Comparison of ENCODE assay signal across 11 cellular contexts in genomic region chr1:6162773-6163172, GRCh38. TPM values are rescaled to one million over a fixed set of nuclear protein-coding genes. Genes with fewer than 3 reads are reported as not detected.
DNase-seq lines count a peak whose midpoint lies in the region; ATAC-seq and TF ChIP-seq lines count a peak whose summit lies in the region.
"Had no signal": no experiment of that assay in that cellular context is flagged by ENCODE, and none has a peak within 500 bp of the region (broad histone marks: within the 10 kb centered on the region; RNA-seq: fewer than 3 reads in every experiment).

No MANE protein-coding gene starts in this region.

- H3K36me3 ChIP-seq in naive thymus-derived CD4-positive, alpha-beta T cell (ENCODE audit: control insufficient read depth in 2 of 3, insufficient read depth in 3 of 3, low read length in 3 of 3), result no peaks in the 10 kb centered on the region
- H3K36me3 ChIP-seq: MG63 had no signal

- no peak overlapping the region for H3K27ac Mint-ChIP-seq in naive thymus-derived CD4-positive, alpha-beta T cell
- H3K27ac Mint-ChIP-seq: dendritic cell treated with granulocyte-macrophage colony-stimulating factor and Interleukin-4, amounts not matched to agents 40 ng/mL and 50 ng/mL, for 4 days had no signal

- H3K4me3 ChIP-seq in dorsolateral prefrontal cortex, result peak overlapping the region in 14 of 59 donors; percentile 1 to 27 (median 12)
- H3K4me3 ChIP-seq in naive thymus-derived CD4-positive, alpha-beta T cell (ENCODE audit: low read length), result no peak overlapping the region
- H3K4me3 ChIP-seq: MG63 had no signal

- no peak for ATAC-seq in naive thymus-derived CD4-positive, alpha-beta T cell
- ATAC-seq in HG02642 (IDR thresholded peaks at IDR 0.05; ENCODE audit: poor library complexity, unreplicated experiment), result no peak

- H3K36me3 Mint-ChIP-seq in naive thymus-derived CD4-positive, alpha-beta T cell, result peaks cover 0 to 4% (median 0%) of the 10 kb centered on the region in 5 donors

- POLR2A ChIA-PET in naive thymus-derived CD4-positive, alpha-beta T cell (lab: Charles Lee), result no interaction called here

- TF ChIP-seq CTCF in GM12873 (IDR thresholded peaks at IDR 0.05; ENCODE audit: insufficient read depth, low read depth, low read length, missing control alignments), result peak; percentile 24
- peak in 2 of 56 donors; percentile 7 to 15 for TF ChIP-seq CTCF in dorsolateral prefrontal cortex (IDR thresholded peaks at IDR 0.05 in 54 of 56, conservative IDR thresholded peaks at IDR 0.05 in 2 of 56; ENCODE audit: low read depth in 1 of 56, partially characterized antibody in 56 of 56)

- intact Hi-C loops in dorsolateral prefrontal cortex (cut with DNase I), result no loop called here
- intact Hi-C loops in naive thymus-derived CD4-positive, alpha-beta T cell (cut with micrococcal nuclease), result no loop called here

- CTCF ChIA-PET in naive thymus-derived CD4-positive, alpha-beta T cell (lab: Charles Lee), result no interaction called here

- peaks cover 0 to 8% (median 0%) of the 10 kb centered on the region in 45 donors for H3K27me3 ChIP-seq in dorsolateral prefrontal cortex
- H3K27me3 ChIP-seq in naive thymus-derived CD4-positive, alpha-beta T cell (ENCODE audit: control insufficient read depth in 2 of 2, insufficient read depth in 2 of 2, low read length in 2 of 2), result no peaks in the 10 kb centered on the region
- H3K27me3 ChIP-seq: MG63 had no signal

- H3K4me3 Mint-ChIP-seq in naive thymus-derived CD4-positive, alpha-beta T cell, result no peak overlapping the region
- H3K4me3 Mint-ChIP-seq: dendritic cell treated with granulocyte-macrophage colony-stimulating factor and Interleukin-4, amounts not matched to agents 40 ng/mL and 50 ng/mL, for 4 days had no signal

- H3K9me3 Mint-ChIP-seq in naive thymus-derived CD4-positive, alpha-beta T cell, result no peaks in the 10 kb centered on the region
- H3K9me3 Mint-ChIP-seq: dendritic cell treated with granulocyte-macrophage colony-stimulating factor and Interleukin-4, amounts not matched to agents 40 ng/mL and 50 ng/mL, for 4 days had no signal

- no peaks in the 10 kb centered on the region for H3K9me3 ChIP-seq in naive thymus-derived CD4-positive, alpha-beta T cell (ENCODE audit: control insufficient read depth in 2 of 3, low read length in 3 of 3)
- H3K9me3 ChIP-seq: MG63 had no signal

- DNase-seq in D341Med (ENCODE audit: low spot score) (peak; percentile 59), NCI-H345 treated with DMSO at 0.1 percent for 48 hours (lab: John Stamatoyannopoulos, UW; ENCODE audit: unreplicated experiment) (peak; percentile 51), dorsolateral prefrontal cortex (peak in 1 of 10 donors; percentile 53), GF-D8 (lab: John Stamatoyannopoulos, UW) (no peak), AG08396 (ENCODE audit: low spot score) (no peak)
- DNase-seq in naive thymus-derived CD4-positive, alpha-beta T cell, result no peak
- DNase-seq: activated T-cell treated with anti-CD3 and anti-CD28 coated beads, Interleukin-2, amount 50 U/mL, for 1 hour; MG63 had no signal

- peak overlapping the region in 54 of 59 donors; percentile 39 to 99 (median 85) for H3K27ac ChIP-seq in dorsolateral prefrontal cortex
- H3K27ac ChIP-seq in naive thymus-derived CD4-positive, alpha-beta T cell (ENCODE audit: low read depth, low read length), result no peak overlapping the region

- H3K4me1 ChIP-seq in naive thymus-derived CD4-positive, alpha-beta T cell (ENCODE audit: control insufficient read depth in 2 of 2, insufficient read depth in 2 of 2, low read length in 2 of 2), result no peaks in the 10 kb centered on the region

- peaks cover 0 to 8% (median 0%) of the 10 kb centered on the region in 7 donors for H3K4me1 Mint-ChIP-seq in naive thymus-derived CD4-positive, alpha-beta T cell

- H3K27me3 Mint-ChIP-seq in naive thymus-derived CD4-positive, alpha-beta T cell, result peaks cover 3 to 27% (median 13%) of the 10 kb centered on the region in 5 donors

RNA-seq across cellular contexts. Expression of gene CHD5, which starts 17.3 kb away (rescaled TPM):
- 100 to 1,000 TPM in 111 of 120 experiments, 10 to 100 TPM in 9; 40.0 to 225 (median 141) TPM for total RNA-seq in dorsolateral prefrontal cortex
- total RNA-seq in naive thymus-derived CD4-positive, alpha-beta T cell, result 1 to 10 TPM in 1 of 5 experiments, under 1 TPM in 4; 0.14 to 2.8 (median 0.37) TPM
- not detected for polyA plus RNA-seq in naive thymus-derived CD4-positive, alpha-beta T cell

RNA-seq across cellular contexts. Expression of gene RPL22, which starts 36.6 kb away (rescaled TPM):
- total RNA-seq in dorsolateral prefrontal cortex, result 100 to 1,000 TPM; 111 to 227 (median 176) TPM
- total RNA-seq in naive thymus-derived CD4-positive, alpha-beta T cell, result 100 to 1,000 TPM; 431 to 720 (median 579) TPM
- polyA plus RNA-seq in naive thymus-derived CD4-positive, alpha-beta T cell, result 100 to 1,000 TPM; 129 to 298 TPM

RNA-seq across cellular contexts. Expression of gene RNF207, which starts 43.1 kb away (rescaled TPM):
- 10 to 100 TPM in 118 of 120 experiments, 1 to 10 TPM in 2; 7.4 to 42.1 (median 22.0) TPM for total RNA-seq in dorsolateral prefrontal cortex
- total RNA-seq in naive thymus-derived CD4-positive, alpha-beta T cell, result 10 to 100 TPM in 1 of 5 experiments, 1 to 10 TPM in 2, under 1 TPM in 2; 0.81 to 83.6 (median 3.1) TPM
- under 1 TPM; 0.09 to 0.17 TPM for polyA plus RNA-seq in naive thymus-derived CD4-positive, alpha-beta T cell

Comparison
In these comparisons a context has a peak if more than half of its experiments do, and no peak if none do; other contexts are left out.
1. DNase-seq: peak in D341Med (single experiment) and NCI-H345 treated with DMSO at 0.1 percent for 48 hours (single experiment); none in GF-D8 (single experiment), naive thymus-derived CD4-positive, alpha-beta T cell (0 of 9) and AG08396 (single experiment).
2. RNA of gene CHD5, which starts 17.3 kb away (total RNA-seq): 40.0 to 225 TPM in dorsolateral prefrontal cortex; 0.14 to 2.8 TPM in naive thymus-derived CD4-positive, alpha-beta T cell; every median in the first group is over 10 times any median in the second.